1 cellular context compared by ENCODE assay signal in genomic region chr17:46192211-46192483, GRCh38.
TF ChIP-seq lines count a peak whose summit lies in the region.

No MANE protein-coding gene starts in this region.

TF ChIP-seq in GM12878, 131 proteins besides CTCF, POLR2A, EP300 and RAD21 (continued from another document):
- TF ChIP-seq BCLAF1 (IDR thresholded peaks at IDR 0.05) (no peak), CEBPZ (IDR thresholded peaks at IDR 0.05; ENCODE audit: low read depth, low read length) (no peak), SPI1 (IDR thresholded peaks at IDR 0.05; ENCODE audit: borderline replicate concordance, insufficient read depth, low read depth, low read length) (peak; percentile 16; the same call in 1 of the 2 replicates), TCF12 (IDR thresholded peaks at IDR 0.05; ENCODE audit: low read depth, low read length) (no peak), CBFB (IDR thresholded peaks at IDR 0.05; ENCODE audit: low read depth) (0 out of 2 replicates have a peak, but pooled peaks have one; percentile 21), TCF7 (IDR thresholded peaks at IDR 0.05; ENCODE audit: borderline replicate concordance) (no peak), ASH2L (IDR thresholded peaks at IDR 0.05; ENCODE audit: borderline replicate concordance, low read depth) (peak; percentile 36; the same call in 1 of the 2 replicates), ZNF24 (IDR thresholded peaks at IDR 0.05) (no peak), SUPT20H (IDR thresholded peaks at IDR 0.05; ENCODE audit: borderline replicate concordance, control insufficient read depth, low read depth, low read length) (no peak), ATF2 (IDR thresholded peaks at IDR 0.05; ENCODE audit: low read length) (no peak), POU2F2 (IDR thresholded peaks at IDR 0.05; ENCODE audit: borderline replicate concordance, low read depth, low read length) (no peak), IKZF1 (conservative IDR thresholded peaks at IDR 0.05) (no peak), NFYA (IDR thresholded peaks at IDR 0.05; ENCODE audit: borderline replicate concordance, low read depth, low read length) (no peak)
